In genomic region chr5:101176605-101177004, GRCh38 we compare ENCODE assay signal across 2 cellular contexts.
TF ChIP-seq lines count a peak whose summit lies in the region.

No MANE protein-coding gene starts in this region.

TF ChIP-seq in HEK293, 187 proteins besides CTCF, POLR2A, EP300 and RAD21:
- TF ChIP-seq ZBTB10 (tag by site-specific recombination; IDR thresholded peaks at IDR 0.05) = no peak
- peak; percentile 55 for TF ChIP-seq SETDB1 (IDR thresholded peaks at IDR 0.05; ENCODE audit: insufficient read length, low read length)

TF ChIP-seq in K562, 482 proteins besides CTCF, POLR2A, EP300 and RAD21:
- TF ChIP-seq, protein P1, sequence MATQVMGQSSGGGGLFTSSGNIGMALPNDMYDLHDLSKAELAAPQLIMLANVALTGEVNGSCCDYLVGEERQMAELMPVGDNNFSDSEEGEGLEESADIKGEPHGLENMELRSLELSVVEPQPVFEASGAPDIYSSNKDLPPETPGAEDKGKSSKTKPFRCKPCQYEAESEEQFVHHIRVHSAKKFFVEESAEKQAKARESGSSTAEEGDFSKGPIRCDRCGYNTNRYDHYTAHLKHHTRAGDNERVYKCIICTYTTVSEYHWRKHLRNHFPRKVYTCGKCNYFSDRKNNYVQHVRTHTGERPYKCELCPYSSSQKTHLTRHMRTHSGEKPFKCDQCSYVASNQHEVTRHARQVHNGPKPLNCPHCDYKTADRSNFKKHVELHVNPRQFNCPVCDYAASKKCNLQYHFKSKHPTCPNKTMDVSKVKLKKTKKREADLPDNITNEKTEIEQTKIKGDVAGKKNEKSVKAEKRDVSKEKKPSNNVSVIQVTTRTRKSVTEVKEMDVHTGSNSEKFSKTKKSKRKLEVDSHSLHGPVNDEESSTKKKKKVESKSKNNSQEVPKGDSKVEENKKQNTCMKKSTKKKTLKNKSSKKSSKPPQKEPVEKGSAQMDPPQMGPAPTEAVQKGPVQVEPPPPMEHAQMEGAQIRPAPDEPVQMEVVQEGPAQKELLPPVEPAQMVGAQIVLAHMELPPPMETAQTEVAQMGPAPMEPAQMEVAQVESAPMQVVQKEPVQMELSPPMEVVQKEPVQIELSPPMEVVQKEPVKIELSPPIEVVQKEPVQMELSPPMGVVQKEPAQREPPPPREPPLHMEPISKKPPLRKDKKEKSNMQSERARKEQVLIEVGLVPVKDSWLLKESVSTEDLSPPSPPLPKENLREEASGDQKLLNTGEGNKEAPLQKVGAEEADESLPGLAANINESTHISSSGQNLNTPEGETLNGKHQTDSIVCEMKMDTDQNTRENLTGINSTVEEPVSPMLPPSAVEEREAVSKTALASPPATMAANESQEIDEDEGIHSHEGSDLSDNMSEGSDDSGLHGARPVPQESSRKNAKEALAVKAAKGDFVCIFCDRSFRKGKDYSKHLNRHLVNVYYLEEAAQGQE (CRISPR knock-in tag; IDR thresholded peaks at IDR 0.05; ENCODE audit: low read depth) = no peak
- TF ChIP-seq SRSF7 (optimal IDR thresholded peaks at IDR 0.05; ENCODE audit: low read depth, low read length) (no peak), CBX5 (IDR thresholded peaks at IDR 0.05; ENCODE audit: borderline replicate concordance, low read depth) (0 out of 2 replicates have a peak, but pooled peaks have one; percentile 55), PHF21A (IDR thresholded peaks at IDR 0.05; ENCODE audit: borderline replicate concordance, low read depth) (no peak), TCF7 (IDR thresholded peaks at IDR 0.05; ENCODE audit: borderline replicate concordance) (no peak), RFX5 (IDR thresholded peaks at IDR 0.05; ENCODE audit: low read depth, low read length) (no peak)
